23 cellular contexts compared by ENCODE assay signal in the genomic region with DNA sequence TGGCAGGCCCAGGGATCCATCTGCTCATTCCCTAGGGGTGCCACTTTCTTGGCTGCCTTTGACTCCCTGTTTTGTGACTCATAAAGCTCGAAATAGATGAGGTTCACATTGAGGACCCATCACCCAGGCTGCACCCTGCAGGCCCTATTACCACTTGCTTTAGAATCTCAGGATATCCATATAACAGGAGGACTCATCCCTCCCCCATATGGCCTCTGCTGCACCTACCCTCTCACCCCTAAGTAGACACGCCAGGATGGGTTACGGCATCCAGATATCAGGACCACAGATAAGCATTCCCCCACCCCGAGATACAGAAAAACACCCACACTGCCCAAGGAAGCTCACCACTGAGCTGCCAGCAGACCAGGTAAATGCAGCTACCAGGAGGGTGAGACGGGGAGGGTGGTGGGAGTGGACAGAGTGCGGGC.
DNase-seq lines count a peak whose midpoint lies in the region; ATAC-seq and TF ChIP-seq lines count a peak whose summit lies in the region.
"Had no signal": no experiment of that assay in that cellular context is flagged by ENCODE, and none has a peak within 500 bp of the region (broad histone marks: within the 10 kb centered on the region; RNA-seq: fewer than 3 reads in every experiment).

No MANE protein-coding gene starts in this region.

- H3K4me2 ChIP-seq in SK-N-SH (no peak overlapping the region; the same call in 1 of the 2 replicates), GM23248 (ENCODE audit: unreplicated experiment) (peak overlapping the region; percentile 3)
- H3K4me2 ChIP-seq: A549 had no signal

- H3K27ac ChIP-seq in SK-N-SH (ENCODE audit: low read depth in 2 of 2, low read length in 1 of 2) (peak overlapping the region in 1 of 2 experiments; percentile 89; a peak in 2 of 4 replicates), GM23248 (no peak overlapping the region), coronary artery (no peak overlapping the region)
- H3K27ac ChIP-seq: A549, thoracic aorta had no signal

- no peaks in the 10 kb centered on the region for H3K36me3 Mint-ChIP-seq in osteocyte (ENCODE audit: unreplicated experiment)
- no peaks in the 10 kb centered on the region for H3K36me3 Mint-ChIP-seq in activated T-cell treated with anti-CD3 and anti-CD28 coated beads, Interleukin-2, amount 50 U/mL, for 4 hours (ENCODE audit: insufficient read depth)

- 82% methylated on average over 5 of the region's 6 CpGs for WGBS in SK-N-SH (ENCODE audit: low lambda C conversion rate)
- 84 to 87% methylated on average over 6 of the region's 6 CpGs for whole genome bisulfite sequencing in GM23248 (ENCODE audit: low coverage in 1 of 2, low lambda C conversion rate in 2 of 2, missing lambda C conversion rate in 2 of 2), 2 experiments

- H3K27me3 Mint-ChIP-seq in osteocyte (ENCODE audit: unreplicated experiment): no peaks in the 10 kb centered on the region
- no peaks in the 10 kb centered on the region for H3K27me3 Mint-ChIP-seq in activated T-cell treated with anti-CD3 and anti-CD28 coated beads, Interleukin-2, amount 50 U/mL, for 4 hours (ENCODE audit: low read depth)
- H3K27me3 Mint-ChIP-seq: activated B cell treated with CpG ODN at 0.5 μM for 24 hours had no signal

- CTCF ChIA-PET in SK-N-SH (lab: Yijun Ruan, JAX): interaction anchor here (1.0 to 5.0 kb wide), 8 partner anchors 51 to 223 kb away, joined by 3 to 42 read pairs (median 6); no protein-coding TSS in a partner anchor

- H4K20me1 ChIP-seq in SK-N-SH (ENCODE audit: insufficient read depth): no peaks in the 10 kb centered on the region
- no peaks in the 10 kb centered on the region for H4K20me1 ChIP-seq in GM23248 (ENCODE audit: insufficient read depth)

- POLR2A ChIA-PET in SK-N-SH (lab: Yijun Ruan, JAX): interaction anchor here (0.6 to 0.9 kb wide), 2 partner anchors 124 to 1022 kb away, joined by 4 read pairs; no protein-coding TSS in a partner anchor

- no peak overlapping the region for H3K4me3 Mint-ChIP-seq in osteocyte (ENCODE audit: unreplicated experiment)
- no peak overlapping the region for H3K4me3 Mint-ChIP-seq in activated T-cell treated with anti-CD3 and anti-CD28 coated beads, Interleukin-2, amount 50 U/mL, for 4 hours
- H3K4me3 Mint-ChIP-seq: activated B cell treated with CpG ODN at 0.5 μM for 24 hours, endodermal cell, neural crest cell had no signal

- H3K4me3 ChIP-seq in SK-N-SH (ENCODE audit: low read depth in 2 of 2, low read length in 1 of 2) (no peak overlapping the region), GM23248 (no peak overlapping the region), coronary artery (no peak overlapping the region)
- H3K4me3 ChIP-seq: A549, adrenal gland, thoracic aorta had no signal

- H3K27me3 ChIP-seq in SK-N-SH (ENCODE audit: insufficient read depth): no peaks in the 10 kb centered on the region
- H3K27me3 ChIP-seq in GM23248 (replicated peaks; ENCODE audit: insufficient read depth): no peaks in the 10 kb centered on the region
- H3K27me3 ChIP-seq: adrenal gland had no signal

- H3K36me3 ChIP-seq in SK-N-SH (replicated peaks in 1 of 2; ENCODE audit: control insufficient read depth in 1 of 2, insufficient read depth in 2 of 2, low read length in 1 of 2) (no peaks in the 10 kb centered on the region), GM23248 (ENCODE audit: low read depth) (no peaks in the 10 kb centered on the region)
- H3K36me3 ChIP-seq: adrenal gland, thoracic aorta had no signal

- TF ChIP-seq RAD21 in SK-N-SH (IDR thresholded peaks at IDR 0.05; ENCODE audit: low read length): no peak

- H3F3A ChIP-seq in SK-N-SH (replicated peaks; ENCODE audit: insufficient read depth): no peaks in the 10 kb centered on the region
- peaks cover 29% of the 10 kb centered on the region; the same call in 1 of the 2 replicates for H3F3A ChIP-seq in GM23248 (ENCODE audit: insufficient read depth)

- H3K4me1 ChIP-seq in SK-N-SH (ENCODE audit: control insufficient read depth in 1 of 2, insufficient read depth in 2 of 2, low read depth in 1 of 2, low read length in 1 of 2): peaks cover 23 to 72% of the 10 kb centered on the region in 2 experiments; a peak in 3 of 4 replicates
- peaks cover 32% of the 10 kb centered on the region for H3K4me1 ChIP-seq in GM23248 (ENCODE audit: insufficient read depth)
- H3K4me1 ChIP-seq: A549, adrenal gland had no signal

- in situ Hi-C loops in GM23248 (cut with MboI): no loop called here

- H3K79me2 ChIP-seq in SK-N-SH (ENCODE audit: insufficient read depth) (no peaks in the 10 kb centered on the region), GM23248 (ENCODE audit: insufficient read depth) (0 out of 2 replicates have a peak, but pooled peaks cover under 1% of the 10 kb centered on the region)

- H3K9me2 ChIP-seq in SK-N-SH: no peaks in the 10 kb centered on the region
- no peaks in the 10 kb centered on the region for H3K9me2 ChIP-seq in GM23248 (ENCODE audit: insufficient read depth)

- H3K9ac ChIP-seq in SK-N-SH (no peak overlapping the region), GM23248 (no peak overlapping the region)

- ATAC-seq in SK-N-SH treated with all-trans-retinoic acid at 6 μM for 48 hours: no peak
- ATAC-seq in activated T-cell treated with anti-CD3 and anti-CD28 coated beads, Interleukin-2, amount 50 U/mL, for 4 hours: no peak
- ATAC-seq in HG03342 (IDR thresholded peaks at IDR 0.05; ENCODE audit: unreplicated experiment): no peak
- ATAC-seq: A549 had no signal

- H3K9me3 ChIP-seq in SK-N-SH (no peaks in the 10 kb centered on the region), GM23248 (ENCODE audit: low read depth) (no peaks in the 10 kb centered on the region)
- H3K9me3 ChIP-seq: A549, adrenal gland, thoracic aorta had no signal

- H3K4me1 Mint-ChIP-seq in osteocyte (ENCODE audit: unreplicated experiment): peaks cover 8% of the 10 kb centered on the region
- H3K4me1 Mint-ChIP-seq in activated T-cell treated with anti-CD3 and anti-CD28 coated beads, Interleukin-2, amount 50 U/mL, for 4 hours (ENCODE audit: low read depth): no peaks in the 10 kb centered on the region
- H3K4me1 Mint-ChIP-seq: activated B cell treated with CpG ODN at 0.5 μM for 24 hours, neural crest cell had no signal

- H3K9me3 Mint-ChIP-seq in osteocyte (ENCODE audit: unreplicated experiment): no peaks in the 10 kb centered on the region
- no peaks in the 10 kb centered on the region for H3K9me3 Mint-ChIP-seq in activated T-cell treated with anti-CD3 and anti-CD28 coated beads, Interleukin-2, amount 50 U/mL, for 4 hours
- H3K9me3 Mint-ChIP-seq: activated B cell treated with CpG ODN at 0.5 μM for 24 hours, endodermal cell, neural crest cell had no signal

- no peak overlapping the region for H2AFZ ChIP-seq in SK-N-SH (ENCODE audit: low read depth)
- H2AFZ ChIP-seq in GM23248: no peak overlapping the region

- TF ChIP-seq CTCF in SK-N-SH (IDR thresholded peaks at IDR 0.05): no peak
- TF ChIP-seq CTCF in coronary artery (IDR thresholded peaks at IDR 0.05): no peak
- TF ChIP-seq CTCF in osteocyte (IDR thresholded peaks at IDR 0.05): no peak

- no peak overlapping the region for H3K27ac Mint-ChIP-seq in osteocyte (ENCODE audit: unreplicated experiment)
- H3K27ac Mint-ChIP-seq: activated B cell treated with CpG ODN at 0.5 μM for 24 hours, endodermal cell had no signal

- DNase-seq in SK-N-SH (no peak), GM23248 (peak; percentile 57), coronary artery (ENCODE audit: low spot score) (peak; percentile 17), osteocyte (ENCODE audit: extremely low spot score, unreplicated experiment) (peak; percentile 56)
- DNase-seq in activated T-cell treated with anti-CD3 and anti-CD28 coated beads, Interleukin-2, amount 50 U/mL, for 4 hours: no peak
- no peak for DNase-seq in activated CD4-positive, alpha-beta T cell treated with anti-CD3 and anti-CD28 coated beads, Interleukin-2, amount 50 U/mL, for 4 hours
- DNase-seq: activated B cell treated with CpG ODN at 0.5 μM for 24 hours; activated effector memory CD4-positive, alpha-beta T cell treated with Interleukin-2 at 50 U/mL for 16 hours; cerebellar nuclear complex; DMS79 treated with DMSO at 0.1 percent for 48 hours; endodermal cell; hypothalamus; kidney; mesendoderm; NCI-H1930; SIG-M5; T-helper 2 cell had no signal

- no peak for TF ChIP-seq EP300 in SK-N-SH (IDR thresholded peaks at IDR 0.05; ENCODE audit: borderline replicate concordance in 1 of 2, low read depth in 1 of 2, low read length in 1 of 2)

TF ChIP-seq in SK-N-SH, 30 proteins besides CTCF, POLR2A, EP300 and RAD21:
- TF ChIP-seq GATA2 (CRISPR knock-in tag; IDR thresholded peaks at IDR 0.05) (peak; percentile 30; the same call in 1 of the 2 replicates), RFX5 (IDR thresholded peaks at IDR 0.05; ENCODE audit: low read length) (no peak)

TF ChIP-seq in SK-N-SH treated with all-trans-retinoic acid at 6 μM for 48 hours, 23 proteins besides CTCF, POLR2A, EP300 and RAD21:
- TF ChIP-seq ZFP3 (CRISPR knock-in tag; IDR thresholded peaks at IDR 0.05): no peak
- no peak for TF ChIP-seq BACH2 (CRISPR knock-in tag; IDR thresholded peaks at IDR 0.05; ENCODE audit: borderline replicate concordance)
- TF ChIP-seq GLIS3 (CRISPR knock-in tag; IDR thresholded peaks at IDR 0.05): no peak

Comparison
In these comparisons a context has a peak if more than half of its experiments do, and no peak if none do; other contexts are left out.
1. DNase-seq: peak in GM23248 (single experiment), coronary artery (single experiment) and osteocyte (single experiment); none in SK-N-SH (single experiment), activated T-cell treated with anti-CD3 and anti-CD28 coated beads, Interleukin-2, amount 50 U/mL, for 4 hours (single experiment) and activated CD4-positive, alpha-beta T cell treated with anti-CD3 and anti-CD28 coated beads, Interleukin-2, amount 50 U/mL, for 4 hours (0 of 2).